Comparison of ENCODE assay signal across 9 cellular contexts in genomic region chr17:44360826-44361225, GRCh38. TPM values are rescaled to one million over a fixed set of nuclear protein-coding genes. Genes with fewer than 3 reads are reported as not detected.
DNase-seq lines count a peak whose midpoint lies in the region; ATAC-seq, FAIRE-seq and TF ChIP-seq lines count a peak whose summit lies in the region.
"Had no signal": no experiment of that assay in that cellular context is flagged by ENCODE, and none has a peak within 500 bp of the region (broad histone marks: within the 10 kb centered on the region; RNA-seq: fewer than 3 reads in every experiment).

No MANE protein-coding gene starts in this region.

- peaks cover 3 to 23% of the 10 kb centered on the region in 2 experiments for H4K20me1 ChIP-seq in H1 (replicated peaks in 1 of 2; ENCODE audit: control insufficient read depth in 1 of 2, insufficient read depth in 2 of 2, low read length in 2 of 2)

- no peak overlapping the region for H2AFZ ChIP-seq in H1 (ENCODE audit: low read length)

- no peak overlapping the region; the same call in 1 of the 2 replicates for H2BK12ac ChIP-seq in H1 (ENCODE audit: low read depth, low read length)

- no peak overlapping the region for H2AK5ac ChIP-seq in H1 (ENCODE audit: low read depth, low read length)

- H2BK15ac ChIP-seq in H1 (ENCODE audit: low read length), result peak overlapping the region; percentile 18; the same call in 1 of the 2 replicates

- H3K56ac ChIP-seq in H1 (replicated peaks; ENCODE audit: insufficient read length, low read depth, low read length), result no peak overlapping the region

- ATAC-seq in sciatic nerve (peak; percentile 62), HG02870 (IDR thresholded peaks at IDR 0.05; ENCODE audit: unreplicated experiment) (no peak)

- no peaks in the 10 kb centered on the region for H3K27me3 ChIP-seq in H1 (replicated peaks in 1 of 4; ENCODE audit: control insufficient read depth in 3 of 4, extremely low read depth in 1 of 4, insufficient read depth in 3 of 4, low read length in 3 of 4)
- H3K27me3 ChIP-seq: breast epithelium had no signal

- peak overlapping the region in 2 of 4 experiments; percentile 3 to 36; a peak in 4 of 8 replicates for H3K4me3 ChIP-seq in H1 (ENCODE audit: extremely low read depth in 1 of 4, insufficient read depth in 2 of 4, low read depth in 3 of 4, low read length in 4 of 4)
- H3K4me3 ChIP-seq: breast epithelium had no signal

- no peak overlapping the region for H3K9ac ChIP-seq in H1 (replicated peaks in 1 of 4; ENCODE audit: extremely low read depth in 1 of 4, low read depth in 3 of 4, low read length in 3 of 4)

- FAIRE-seq in H1 (lab: Jason Lieb, UNC), result no peak

- TF ChIP-seq RAD21 in H1 (IDR thresholded peaks at IDR 0.05 in 1 of 2, conservative IDR thresholded peaks at IDR 0.05 in 1 of 2; ENCODE audit: low read depth in 2 of 2, low read length in 2 of 2), result no peak

- intact Hi-C loops in sciatic nerve (cut with DNase I), result loop anchor here (2.0 kb wide), 1 partner anchor 26 kb away; no protein-coding TSS in a partner anchor

- H4K5ac ChIP-seq in H1 (ENCODE audit: insufficient read length, low read depth, low read length), result no peak overlapping the region

- H3K14ac ChIP-seq in H1 (ENCODE audit: insufficient read length), result no peak overlapping the region

- H2BK5ac ChIP-seq in H1 (ENCODE audit: low read depth, low read length), result peak overlapping the region; percentile 38; the same call in 1 of the 2 replicates

- WGBS in H1 (ENCODE audit: extremely low coverage in 1 of 2, insufficient coverage in 1 of 2, insufficient read length in 1 of 2, insufficient replicate concordance in 2 of 2, low coverage in 1 of 2, low lambda C conversion rate in 2 of 2, missing lambda C conversion rate in 1 of 2), 2 experiments, result 53% methylated on average over 5 of the region's 5 CpGs; no CpG with 5 or more reads in 1 of the 2 experiments

- TF ChIP-seq POLR2A in H1 (IDR thresholded peaks at IDR 0.05; ENCODE audit: control extremely low read depth in 1 of 2, low read depth in 2 of 2, low read length in 2 of 2), result no peak

- no peak overlapping the region for H2BK20ac ChIP-seq in H1 (ENCODE audit: low read length)

- H3K4ac ChIP-seq in H1 (replicated peaks; ENCODE audit: insufficient read length, low read depth, low read length), result no peak overlapping the region

- H3K79me2 ChIP-seq in H1 (ENCODE audit: control insufficient read depth in 1 of 2, insufficient read depth in 2 of 2, low read length in 2 of 2), result peaks cover 0 to 7% of the 10 kb centered on the region in 2 experiments; a peak in 1 of 4 replicates

- H4K8ac ChIP-seq in H1 (ENCODE audit: extremely low read depth, insufficient read depth, low read length), result no peak overlapping the region

- CTCF ChIA-PET in H1 (lab: Charles Lee; ENCODE audit: partially characterized antibody), result interaction anchor here (1.0 to 10.1 kb wide), 7 partner anchors 10 to 329 kb away, joined by 3 to 177 read pairs (median 4); no protein-coding TSS in a partner anchor

- H3K9me3 ChIP-seq in H1 (ENCODE audit: insufficient read depth in 2 of 2, low read depth in 1 of 2, low read length in 1 of 2), result no peaks in the 10 kb centered on the region
- H3K9me3 ChIP-seq: breast epithelium had no signal

- H3K27ac ChIP-seq in H1 (ENCODE audit: low read depth, low read length), result no peak overlapping the region
- H3K27ac ChIP-seq: breast epithelium had no signal

- H2BK120ac ChIP-seq in H1 (replicated peaks; ENCODE audit: low read depth, low read length), result no peak overlapping the region

- no peak for TF ChIP-seq EP300 in H1 (IDR thresholded peaks at IDR 0.05; ENCODE audit: borderline replicate concordance in 1 of 2, low read depth in 2 of 2, low read length in 2 of 2)

- TF ChIP-seq CTCF in H1 (IDR thresholded peaks at IDR 0.05; ENCODE audit: control extremely low read depth in 1 of 3, insufficient read depth in 1 of 3, low read depth in 1 of 3, low read length in 3 of 3), result no peak

- H3K18ac ChIP-seq in H1 (ENCODE audit: extremely low read depth, low read length), result no peak overlapping the region; the same call in 1 of the 2 replicates

- POLR2A ChIA-PET in H1 (lab: Charles Lee; ENCODE audit: partially characterized antibody), result interaction anchor here (0.9 to 3.8 kb wide), 11 partner anchors 10 to 170 kb away, joined by 3 to 13 read pairs (median 4); partner anchors contain the start of genes GPATCH8 and RUNDC3A

- peaks cover 0 to 6% (median 1%) of the 10 kb centered on the region in 4 experiments; a peak in 1 of 8 replicates for H3K36me3 ChIP-seq in H1 (ENCODE audit: control insufficient read depth in 2 of 4, insufficient read depth in 4 of 4, low read length in 3 of 4)
- H3K36me3 ChIP-seq: breast epithelium had no signal

- H3K4me2 ChIP-seq in H1 (ENCODE audit: insufficient read depth in 1 of 2, low read depth in 2 of 2, low read length in 2 of 2), result peak overlapping the region; percentile 52 to 60

- peaks cover 9 to 23% (median 18%) of the 10 kb centered on the region in 4 experiments for H3K4me1 ChIP-seq in H1 (replicated peaks in 1 of 4; ENCODE audit: control insufficient read depth in 3 of 4, insufficient read depth in 4 of 4, low read length in 3 of 4)

- DNase-seq in NCI-H1417 (lab: John Stamatoyannopoulos, UW) (peak in 2 of 3 experiments; percentile 43 to 52), NCI-H1417 treated with DMSO at 0.1 percent for 48 hours (lab: John Stamatoyannopoulos, UW) (no peak), H1 (ENCODE audit: low read depth in 1 of 2, low spot score in 2 of 2) (no peak), sciatic nerve (ENCODE audit: low spot score) (no peak), GM19238 (ENCODE audit: insufficient read length, low spot score) (no peak)
- DNase-seq: NCI-H1694 had no signal

- H3K23ac ChIP-seq in H1 (ENCODE audit: insufficient read length), result no peak overlapping the region

- H4K91ac ChIP-seq in H1 (replicated peaks; ENCODE audit: insufficient read length, low read length), result no peak overlapping the region

- H3K23me2 ChIP-seq in H1 (ENCODE audit: low read depth, low read length), result peaks cover 2% of the 10 kb centered on the region; the same call in 1 of the 2 replicates

- peaks cover 12% of the 10 kb centered on the region for H3K79me1 ChIP-seq in H1 (ENCODE audit: low read depth, low read length)

TF ChIP-seq in H1, 55 proteins besides CTCF, POLR2A, EP300 and RAD21 (continues in another document):
- 0 out of 4 replicates have a peak, but pooled peaks of 1 of the 2 experiments have one; percentile 26 for TF ChIP-seq SIN3A (conservative IDR thresholded peaks at IDR 0.05 in 1 of 2, IDR thresholded peaks at IDR 0.05 in 1 of 2; ENCODE audit: low read depth in 1 of 2, low read length in 2 of 2)

RNA-seq across cellular contexts. Expression of gene FAM171A2, which starts 2.8 kb away (rescaled TPM):
- 23.9 and 24.1 TPM in 2 replicates for total RNA-seq in H1 (2021; fragmentation: NEBNext Ultra II Directional; extraction: Animal tissue kit (Norgen Biotek cat#: 25700))
- polyA plus RNA-seq in H1 (2011; rRNA removed), result 21.9 and 31.8 TPM in 2 replicates
- 21.7 TPM for polyA plus RNA-seq in H1 (2011; cell fraction: cytosol; rRNA removed)
- 37.0 TPM for polyA plus RNA-seq in H1 (2011; cell fraction: nucleus; rRNA removed)
- polyA plus RNA-seq in H1 (2012, experiment 1 of 2), result 10.4 to 25.0 TPM (median 21.9 TPM) in 4 replicates
- 11.7 TPM for polyA plus RNA-seq in H1 (2012, experiment 2 of 2)
- polyA plus RNA-seq in H1 (2013, experiment 1 of 2), result 15.4 TPM
- 15.9 TPM for polyA plus RNA-seq in H1 (2013, experiment 2 of 2)
- 14.7 and 17.9 TPM in 2 replicates for polyA minus RNA-seq in H1 (2011; rRNA and poly(A)+ RNA removed)
- 22.5 TPM for polyA minus RNA-seq in H1 (2011; cell fraction: cytosol; rRNA and poly(A)+ RNA removed)
- 24.7 TPM for polyA minus RNA-seq in H1 (2011; cell fraction: nucleus; rRNA and poly(A)+ RNA removed)
- total RNA-seq in sciatic nerve, result 3.7 TPM

RNA-seq across cellular contexts. Expression of gene GRN, which starts 15.7 kb away (rescaled TPM):
- total RNA-seq in H1 (2021; fragmentation: NEBNext Ultra II Directional; extraction: Animal tissue kit (Norgen Biotek cat#: 25700)), result 108 and 117 TPM in 2 replicates
- 387 and 526 TPM in 2 replicates for polyA plus RNA-seq in H1 (2011; rRNA removed)
- 143 TPM for polyA plus RNA-seq in H1 (2011; cell fraction: cytosol; rRNA removed)
- polyA plus RNA-seq in H1 (2011; cell fraction: nucleus; rRNA removed), result 360 TPM
- 137 to 183 TPM (median 169 TPM) in 4 replicates for polyA plus RNA-seq in H1 (2012, experiment 1 of 2)
- polyA plus RNA-seq in H1 (2012, experiment 2 of 2), result 165 TPM
- 258 TPM for polyA plus RNA-seq in H1 (2013, experiment 1 of 2)
- polyA plus RNA-seq in H1 (2013, experiment 2 of 2), result 236 TPM
- 66.1 and 115 TPM in 2 replicates for polyA minus RNA-seq in H1 (2011; rRNA and poly(A)+ RNA removed)
- polyA minus RNA-seq in H1 (2011; cell fraction: cytosol; rRNA and poly(A)+ RNA removed), result 135 TPM
- 88.4 TPM for polyA minus RNA-seq in H1 (2011; cell fraction: nucleus; rRNA and poly(A)+ RNA removed)
- total RNA-seq in sciatic nerve, result 169 TPM

RNA-seq across cellular contexts. Expression of gene ITGA2B, which starts 28.6 kb away (rescaled TPM):
- total RNA-seq in H1 (2021; fragmentation: NEBNext Ultra II Directional; extraction: Animal tissue kit (Norgen Biotek cat#: 25700)), result 11.3 and 12.3 TPM in 2 replicates
- 6.9 and 12.4 TPM in 2 replicates for polyA plus RNA-seq in H1 (2011; rRNA removed)
- polyA plus RNA-seq in H1 (2011; cell fraction: cytosol; rRNA removed), result 11.4 TPM
- 59.9 TPM for polyA plus RNA-seq in H1 (2011; cell fraction: nucleus; rRNA removed)
- polyA plus RNA-seq in H1 (2012, experiment 1 of 2), result 9.1 to 21.1 TPM (median 16.5 TPM) in 4 replicates
- 7.0 TPM for polyA plus RNA-seq in H1 (2012, experiment 2 of 2)
- 8.8 TPM for polyA plus RNA-seq in H1 (2013, experiment 1 of 2)
- polyA plus RNA-seq in H1 (2013, experiment 2 of 2), result 6.7 TPM
- polyA minus RNA-seq in H1 (2011; rRNA and poly(A)+ RNA removed), result 5.8 and 5.9 TPM in 2 replicates
- polyA minus RNA-seq in H1 (2011; cell fraction: cytosol; rRNA and poly(A)+ RNA removed), result 6.3 TPM
- polyA minus RNA-seq in H1 (2011; cell fraction: nucleus; rRNA and poly(A)+ RNA removed), result 16.0 TPM
- 6.2 TPM for total RNA-seq in sciatic nerve

RNA-seq across cellular contexts. Expression of gene SLC25A39, which starts 36.2 kb away (rescaled TPM):
- total RNA-seq in H1 (2021; fragmentation: NEBNext Ultra II Directional; extraction: Animal tissue kit (Norgen Biotek cat#: 25700)), result 189 and 200 TPM in 2 replicates
- 291 and 408 TPM in 2 replicates for polyA plus RNA-seq in H1 (2011; rRNA removed)
- polyA plus RNA-seq in H1 (2011; cell fraction: cytosol; rRNA removed), result 282 TPM
- polyA plus RNA-seq in H1 (2011; cell fraction: nucleus; rRNA removed), result 575 TPM
- polyA plus RNA-seq in H1 (2012, experiment 1 of 2), result 156 to 250 TPM (median 229 TPM) in 4 replicates
- polyA plus RNA-seq in H1 (2012, experiment 2 of 2), result 230 TPM
- polyA plus RNA-seq in H1 (2013, experiment 1 of 2), result 181 TPM
- polyA plus RNA-seq in H1 (2013, experiment 2 of 2), result 173 TPM
- polyA minus RNA-seq in H1 (2011; rRNA and poly(A)+ RNA removed), result 74.8 and 88.3 TPM in 2 replicates
- 85.4 TPM for polyA minus RNA-seq in H1 (2011; cell fraction: cytosol; rRNA and poly(A)+ RNA removed)
- 119 TPM for polyA minus RNA-seq in H1 (2011; cell fraction: nucleus; rRNA and poly(A)+ RNA removed)
- total RNA-seq in sciatic nerve, result 91.6 TPM

RNA-seq across cellular contexts. Expression of gene RUNDC3A, which starts 52.4 kb away (rescaled TPM):
- total RNA-seq in H1 (2021; fragmentation: NEBNext Ultra II Directional; extraction: Animal tissue kit (Norgen Biotek cat#: 25700)), result 6.1 and 6.4 TPM in 2 replicates
- 13.8 and 15.6 TPM in 2 replicates for polyA plus RNA-seq in H1 (2011; rRNA removed)
- polyA plus RNA-seq in H1 (2011; cell fraction: cytosol; rRNA removed), result 11.9 TPM
- polyA plus RNA-seq in H1 (2011; cell fraction: nucleus; rRNA removed), result 23.7 TPM
- 4.5 to 8.2 TPM (median 6.2 TPM) in 4 replicates for polyA plus RNA-seq in H1 (2012, experiment 1 of 2)
- polyA plus RNA-seq in H1 (2012, experiment 2 of 2), result 5.1 TPM
- 4.7 TPM for polyA plus RNA-seq in H1 (2013, experiment 1 of 2)
- polyA plus RNA-seq in H1 (2013, experiment 2 of 2), result 4.5 TPM
- polyA minus RNA-seq in H1 (2011; rRNA and poly(A)+ RNA removed), result 3.8 and 4.3 TPM in 2 replicates
- polyA minus RNA-seq in H1 (2011; cell fraction: cytosol; rRNA and poly(A)+ RNA removed), result 6.8 TPM
- polyA minus RNA-seq in H1 (2011; cell fraction: nucleus; rRNA and poly(A)+ RNA removed), result 3.4 TPM
- total RNA-seq in sciatic nerve, result 2.9 TPM
- total RNA-seq: A172 had no signal

Comparison
In these comparisons a context has a peak if more than half of its experiments do, and no peak if none do; other contexts are left out.
1. DNase-seq: peak in NCI-H1417 (2 of 3); none in NCI-H1417 treated with DMSO at 0.1 percent for 48 hours (single experiment), H1 (0 of 2), sciatic nerve (single experiment) and GM19238 (single experiment).